ENCODE assay signal across 8 cellular contexts in genomic region chr17:81636505-81637288, GRCh38. TPM values are rescaled to one million over a fixed set of nuclear protein-coding genes. Genes with fewer than 3 reads are reported as not detected.
DNase-seq lines count a peak whose midpoint lies in the region; ATAC-seq, FAIRE-seq and TF ChIP-seq lines count a peak whose summit lies in the region.

NPLOC4 (minus strand) TSS chr17:81637112; CDS start chr17:81636930, 182 bp downstream.
TSPAN10 (plus strand) TSS chr17:81637196; CDS start chr17:81642413, 5,217 bp downstream.

- no peaks in the 10 kb centered on the region for H3K36me3 ChIP-seq in CD4-positive, CD25-positive, alpha-beta regulatory T cell (ENCODE audit: control insufficient read depth, insufficient read depth, low read length)
- no peaks in the 10 kb centered on the region for H3K36me3 ChIP-seq in endothelial cell of umbilical vein (ENCODE audit: control insufficient read depth in 2 of 2, extremely low read depth in 1 of 2, insufficient read depth in 2 of 2, low read length in 2 of 2)

- H4K20me1 ChIP-seq in endothelial cell of umbilical vein (replicated peaks; ENCODE audit: control insufficient read depth, extremely low read depth, insufficient read depth, low read length) = peaks cover 6% of the 10 kb centered on the region

- BruUV-seq in endothelial cell of umbilical vein (replicated peaks; lab: Mats Ljungman, UMichigan) = TSS peak; percentile 36

- peaks cover 18% of the 10 kb centered on the region for H3K4me1 ChIP-seq in CD4-positive, CD25-positive, alpha-beta regulatory T cell (ENCODE audit: control insufficient read depth, insufficient read depth, low read length, poor library complexity, severe bottlenecking)
- peaks cover 11% of the 10 kb centered on the region for H3K4me1 ChIP-seq in endothelial cell of umbilical vein (ENCODE audit: control insufficient read depth, extremely low read depth, insufficient read depth, low read length)

- peak; percentile 72 to 82 (median 78) for DNase-seq in CD4-positive, CD25-positive, alpha-beta regulatory T cell
- peak; percentile 82 for DNase-seq in HT-29 (ENCODE audit: low spot score)
- DNase-seq in NOMO-1 treated with dmso at 0.1 percent for 144 hours (lab: John Stamatoyannopoulos, UW; ENCODE audit: unreplicated experiment) = peak; percentile 61
- DNase-seq in activated CD8-positive, alpha-beta memory T cell treated with anti-CD3 and anti-CD28 coated beads, Interleukin-2, amount 50 U/mL, for 4 hours = peak; percentile 84
- peak; percentile 80 for DNase-seq in endothelial cell of umbilical vein (ENCODE audit: low read depth, low spot score)
- peak; percentile 88 for DNase-seq in midbrain (lab: John Stamatoyannopoulos, UW)
- peak; percentile 74 to 77 for DNase-seq in stimulated activated CD8-positive, alpha-beta memory T cell treated with anti-CD3 and anti-CD28 coated beads, Interleukin-15, amount 100 ng/mL, for 48 hours (ENCODE audit: low read depth in 2 of 2)

- POLR2A ChIA-PET in endothelial cell of umbilical vein (lab: Charles Lee) = interaction anchor here (0.9 kb wide), 1 partner anchor 20 kb away, joined by 4 read pairs; the partner anchor contains the start of gene PDE6G

- CTCF ChIA-PET in endothelial cell of umbilical vein (lab: Charles Lee) = interaction anchor here (1.0 to 1.1 kb wide), 2 partner anchors 11 to 29 kb away, joined by 3 to 4 read pairs; no protein-coding TSS in a partner anchor

- H3K79me2 ChIP-seq in endothelial cell of umbilical vein (ENCODE audit: control insufficient read depth, insufficient read depth, low read length) = peaks cover 47% of the 10 kb centered on the region

- no peaks in the 10 kb centered on the region for H3K36me3 Mint-ChIP-seq in CD4-positive, CD25-positive, alpha-beta regulatory T cell

- H3K4me3 Mint-ChIP-seq in CD4-positive, CD25-positive, alpha-beta regulatory T cell = peak within 1 kb of the TSS; percentile 88 to 96 (median 95)

- TF ChIP-seq CTCF in endothelial cell of umbilical vein (IDR thresholded peaks at IDR 0.05; ENCODE audit: extremely low read depth in 1 of 2, insufficient read depth in 1 of 2, low read depth in 1 of 2, low read length in 2 of 2) = no peak

- dilution Hi-C loops in endothelial cell of umbilical vein (cut with MboI; ENCODE audit: extremely low pct_ligation_motif_present, low sequenced_read_pairs) = no loop called here

- no peaks in the 10 kb centered on the region for H3K27me3 ChIP-seq in CD4-positive, CD25-positive, alpha-beta regulatory T cell (ENCODE audit: control insufficient read depth, insufficient read depth, low read length)
- no peaks in the 10 kb centered on the region for H3K27me3 ChIP-seq in endothelial cell of umbilical vein (ENCODE audit: control insufficient read depth in 2 of 2, insufficient read depth in 2 of 2, low read length in 2 of 2)

- H3K9ac ChIP-seq in endothelial cell of umbilical vein (replicated peaks; ENCODE audit: extremely low read depth, insufficient read depth, low read length) = peak within 1 kb of the TSS; percentile 93

- H3K4me1 Mint-ChIP-seq in CD4-positive, CD25-positive, alpha-beta regulatory T cell = peaks cover 0 to 35% (median 18%) of the 10 kb centered on the region in 4 donors

- H3K27ac Mint-ChIP-seq in CD4-positive, CD25-positive, alpha-beta regulatory T cell = peak within 1 kb of the TSS; percentile 76 to 93 (median 90)

- H3K4me2 ChIP-seq in endothelial cell of umbilical vein (ENCODE audit: insufficient read depth, low read length) = peak within 1 kb of the TSS; percentile 94

- ATAC-seq in CD4-positive, CD25-positive, alpha-beta regulatory T cell (ENCODE audit: low read depth in 2 of 2) = peak; percentile 85 to 91
- peak; percentile 86 for ATAC-seq in GM19452 (IDR thresholded peaks at IDR 0.05; ENCODE audit: unreplicated experiment)

- H3K27me3 Mint-ChIP-seq in CD4-positive, CD25-positive, alpha-beta regulatory T cell = no peaks in the 10 kb centered on the region

- peak; percentile 81 for TF ChIP-seq POLR2A in endothelial cell of umbilical vein (IDR thresholded peaks at IDR 0.05; ENCODE audit: low read depth, low read length)

- intact Hi-C loops in endothelial cell of umbilical vein (cut with micrococcal nuclease) = loop anchor here (2.0 kb wide), 1 partner anchor 30 kb away; the partner anchor contains the start of genes CCDC137 and OXLD1

- H3K4me3 ChIP-seq in CD4-positive, CD25-positive, alpha-beta regulatory T cell (ENCODE audit: low read depth, low read length) = peak within 1 kb of the TSS; percentile 87
- peak within 1 kb of the TSS; percentile 70 to 91 (median 84) for H3K4me3 ChIP-seq in endothelial cell of umbilical vein (replicated peaks in 1 of 3; ENCODE audit: insufficient read depth in 1 of 3, low read depth in 1 of 3, low read length in 3 of 3)

- no peak for FAIRE-seq in endothelial cell of umbilical vein (lab: Jason Lieb, UNC)

- no peaks in the 10 kb centered on the region for H3K9me3 Mint-ChIP-seq in CD4-positive, CD25-positive, alpha-beta regulatory T cell

- H2AFZ ChIP-seq in endothelial cell of umbilical vein (ENCODE audit: low read depth, low read length) = peak within 1 kb of the TSS; percentile 99

- no peaks in the 10 kb centered on the region for H3K9me3 ChIP-seq in CD4-positive, CD25-positive, alpha-beta regulatory T cell (ENCODE audit: control insufficient read depth in 2 of 2, low read length in 2 of 2)
- no peaks in the 10 kb centered on the region for H3K9me3 ChIP-seq in endothelial cell of umbilical vein (replicated peaks; ENCODE audit: control insufficient read depth, insufficient read depth, low read length)

- peak within 1 kb of the TSS; percentile 41 for H3K27ac ChIP-seq in CD4-positive, CD25-positive, alpha-beta regulatory T cell (ENCODE audit: insufficient read depth, low read length, poor library complexity, severe bottlenecking)
- peak within 1 kb of the TSS; percentile 75 for H3K27ac ChIP-seq in endothelial cell of umbilical vein (ENCODE audit: insufficient read depth, low read depth, low read length)

- no peaks in the 10 kb centered on the region for H3K9me1 ChIP-seq in endothelial cell of umbilical vein (replicated peaks; ENCODE audit: control insufficient read depth, extremely low read depth, insufficient read depth, low read length)

TF ChIP-seq in endothelial cell of umbilical vein, 7 proteins besides CTCF, POLR2A, EP300 and RAD21:
- TF ChIP-seq FOS (IDR thresholded peaks at IDR 0.05; ENCODE audit: borderline replicate concordance, insufficient read depth, low read length) (no peak), MAX (IDR thresholded peaks at IDR 0.05; ENCODE audit: insufficient read depth, insufficient read length) (peak; percentile 15), POLR2AphosphoS5 (IDR thresholded peaks at IDR 0.05; ENCODE audit: insufficient read depth, low read depth, low read length) (peak; percentile 96), EZH2 (IDR thresholded peaks at IDR 0.05; ENCODE audit: borderline replicate concordance, low read depth, low read length, severe bottlenecking) (no peak), JUN (IDR thresholded peaks at IDR 0.05; ENCODE audit: borderline replicate concordance, insufficient read depth, insufficient read length, low read depth) (no peak)

RNA-seq across cellular contexts. Expression of gene NPLOC4, which starts in this region (rescaled TPM):
- 103 TPM for total RNA-seq in CD4-positive, CD25-positive, alpha-beta regulatory T cell
- 10 to 100 TPM; 48.6 to 53.1 (median 51.0) TPM for polyA plus RNA-seq in CD4-positive, CD25-positive, alpha-beta regulatory T cell
- total RNA-seq in HT-29 (2014; rRNA removed; shearing (Covaris generic)) = 81.9 and 94.2 TPM in 2 replicates
- 150 and 160 TPM in 2 replicates for total RNA-seq in endothelial cell of umbilical vein
- 175 and 181 TPM in 2 replicates for polyA plus RNA-seq in endothelial cell of umbilical vein
- polyA plus RNA-seq in endothelial cell of umbilical vein (2011; cell fraction: cytosol; rRNA removed) = 148 and 157 TPM in 2 replicates
- 200 and 214 TPM in 2 replicates for polyA plus RNA-seq in endothelial cell of umbilical vein (2011; cell fraction: nucleus; rRNA removed)
- polyA plus RNA-seq in endothelial cell of umbilical vein (2012) = 90.2 and 96.0 TPM in 2 replicates
- polyA minus RNA-seq in endothelial cell of umbilical vein = 189 and 293 TPM in 2 replicates
- 69.6 TPM for polyA minus RNA-seq in endothelial cell of umbilical vein (2011; cell fraction: cytosol; rRNA and poly(A)+ RNA removed)
- 104 and 106 TPM in 2 replicates for polyA minus RNA-seq in endothelial cell of umbilical vein (2011; cell fraction: nucleus; rRNA and poly(A)+ RNA removed)

RNA-seq across cellular contexts. Expression of gene TSPAN10, which starts in this region (rescaled TPM):
- total RNA-seq in CD4-positive, CD25-positive, alpha-beta regulatory T cell = not detected
- polyA plus RNA-seq in CD4-positive, CD25-positive, alpha-beta regulatory T cell = under 1 TPM in 3 of 4 donors, not detected in 1; 0.21 to 0.70 (median 0.24) TPM
- 0.10 and 0.29 TPM in 2 replicates for total RNA-seq in HT-29 (2014; rRNA removed; shearing (Covaris generic))
- 0.44 and 0.91 TPM in 2 replicates for total RNA-seq in endothelial cell of umbilical vein
- 1.1 TPM in 2 replicates for polyA plus RNA-seq in endothelial cell of umbilical vein
- 0.31 and 0.45 TPM in 2 replicates for polyA plus RNA-seq in endothelial cell of umbilical vein (2011; cell fraction: cytosol; rRNA removed)
- 0.22 and 0.45 TPM in 2 replicates for polyA plus RNA-seq in endothelial cell of umbilical vein (2011; cell fraction: nucleus; rRNA removed)
- 0.15 TPM in 1 of 2 replicates, not detected in the other for polyA plus RNA-seq in endothelial cell of umbilical vein (2012)
- polyA minus RNA-seq in endothelial cell of umbilical vein = 1.8 TPM in 1 of 2 replicates, not detected in the other
- 0.82 TPM for polyA minus RNA-seq in endothelial cell of umbilical vein (2011; cell fraction: cytosol; rRNA and poly(A)+ RNA removed)
- 0.48 TPM in 1 of 2 replicates, not detected in the other for polyA minus RNA-seq in endothelial cell of umbilical vein (2011; cell fraction: nucleus; rRNA and poly(A)+ RNA removed)

Comparison
In these comparisons a context has a peak if more than half of its experiments do, and no peak if none do; other contexts are left out.
1. Peak in every context shown above with its lines: DNase-seq, ATAC-seq, H3K4me3 ChIP-seq and H3K27ac ChIP-seq.